10 cellular contexts compared by ENCODE assay signal in genomic region chr3:180855364-180855763, GRCh38. TPM values are rescaled to one million over a fixed set of nuclear protein-coding genes. Genes with fewer than 3 reads are reported as not detected.
DNase-seq lines count a peak whose midpoint lies in the region; ATAC-seq, FAIRE-seq and TF ChIP-seq lines count a peak whose summit lies in the region.
"Had no signal": no experiment of that assay in that cellular context is flagged by ENCODE, and none has a peak within 500 bp of the region (broad histone marks: within the 10 kb centered on the region; RNA-seq: fewer than 3 reads in every experiment).

No MANE protein-coding gene starts in this region.

- H3K27ac Mint-ChIP-seq in nephron progenitor cell: no peak overlapping the region

- peak; percentile 37 for TF ChIP-seq CTCF in GM10266 (IDR thresholded peaks at IDR 0.05; ENCODE audit: control insufficient read depth, insufficient read depth, low read depth, missing control alignments)
- peak; percentile 2 for TF ChIP-seq CTCF in fibroblast of pulmonary artery (IDR thresholded peaks at IDR 0.05; ENCODE audit: low read length, missing control alignments)
- TF ChIP-seq CTCF in nephron progenitor cell (IDR thresholded peaks at IDR 0.05): no peak
- TF ChIP-seq CTCF in omental fat pad (IDR thresholded peaks at IDR 0.05): no peak

- H3K27me3 Mint-ChIP-seq in nephron progenitor cell (ENCODE audit: low read depth, poor library complexity): peaks cover 16% of the 10 kb centered on the region

- peaks cover 13% of the 10 kb centered on the region for H3K9me3 Mint-ChIP-seq in nephron progenitor cell

- H3K36me3 Mint-ChIP-seq in nephron progenitor cell (ENCODE audit: low read depth): no peaks in the 10 kb centered on the region

- FAIRE-seq in H54 (lab: Jason Lieb, UNC): peak; percentile 73
- FAIRE-seq: islet of Langerhans, RCC 7860 had no signal

- no peak for ATAC-seq in omental fat pad (ENCODE audit: low FRiP score)

- H3K4me3 ChIP-seq in fibroblast of pulmonary artery (replicated peaks; ENCODE audit: low read depth, low read length): no peak overlapping the region

- TF ChIP-seq POLR2A in H54 (IDR thresholded peaks at IDR 0.05; ENCODE audit: low read depth, low read length): no peak

- H3K4me3 Mint-ChIP-seq in nephron progenitor cell: no peak overlapping the region

- H3K4me1 Mint-ChIP-seq in nephron progenitor cell: no peaks in the 10 kb centered on the region

- DNase-seq in GM10266 (ENCODE audit: extremely low spot score) (no peak), H54 (ENCODE audit: insufficient read length, low spot score) (no peak), NCI-H524 (lab: John Stamatoyannopoulos, UW) (peak; percentile 10 to 53), fibroblast of pulmonary artery (ENCODE audit: low read depth) (peak; percentile 3), nephron progenitor cell (no peak), ureter (ENCODE audit: low spot score) (no peak), glomerular visceral epithelial cell (ENCODE audit: extremely low spot score) (no peak), omental fat pad (ENCODE audit: low spot score) (no peak)

RNA-seq across cellular contexts. Expression of gene FXR1, which starts 57.1 kb away (rescaled TPM):
- total RNA-seq in ureter: 120 TPM
- total RNA-seq in omental fat pad: 100 to 1,000 TPM in 3 of 4 donors, 10 to 100 TPM in 1; 94.8 to 112 (median 106) TPM

Comparison
In these comparisons a context has a peak if more than half of its experiments do, and no peak if none do; other contexts are left out.
1. DNase-seq: peak in NCI-H524 (2 of 2) and fibroblast of pulmonary artery (single experiment); none in GM10266 (single experiment), H54 (single experiment), nephron progenitor cell (single experiment), ureter (single experiment), glomerular visceral epithelial cell (single experiment) and omental fat pad (single experiment).
2. CTCF ChIP-seq: peak in GM10266 (single experiment) and fibroblast of pulmonary artery (single experiment); none in nephron progenitor cell (single experiment) and omental fat pad (0 of 3).